ENCODE assay signal across 9 cellular contexts in the genomic region with DNA sequence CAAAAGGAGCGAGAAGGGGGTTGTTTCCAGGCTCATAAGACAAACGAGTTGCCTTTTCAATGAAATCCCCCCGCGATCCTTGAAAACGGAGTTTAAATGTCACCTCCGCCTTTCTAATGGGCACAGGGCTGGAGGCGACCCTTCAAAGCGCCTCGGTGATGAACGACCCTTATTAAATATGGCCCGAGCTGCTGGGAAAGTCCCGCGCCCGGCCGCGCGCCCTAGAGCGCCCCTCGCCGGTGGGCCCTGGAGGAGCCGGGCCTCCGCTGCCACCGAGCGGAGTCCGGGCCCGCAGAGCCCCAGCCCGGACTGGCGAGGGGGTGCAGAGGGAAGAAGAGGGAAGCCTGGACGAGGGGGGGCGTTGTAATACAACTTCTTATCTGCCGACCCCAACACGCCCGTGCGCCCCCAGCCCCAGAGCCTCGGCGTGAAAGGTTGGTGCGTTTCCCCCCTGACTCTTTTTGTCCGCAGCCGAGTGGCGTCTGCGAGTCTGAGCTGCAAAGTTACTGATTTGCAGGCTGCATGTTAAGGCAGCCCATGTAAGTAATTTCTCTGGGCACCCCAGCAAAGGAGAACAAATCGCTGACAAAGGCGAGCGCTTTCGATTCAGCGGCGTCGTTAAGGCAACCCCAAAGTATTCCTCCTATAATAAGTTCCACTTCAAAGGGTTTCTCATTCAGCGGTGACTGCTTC. TPM values are rescaled to one million over a fixed set of nuclear protein-coding genes. Genes with fewer than 3 reads are reported as not detected.
DNase-seq lines count a peak whose midpoint lies in the region; ATAC-seq and TF ChIP-seq lines count a peak whose summit lies in the region.
"Had no signal": no experiment of that assay in that cellular context is flagged by ENCODE, and none has a peak within 500 bp of the region (broad histone marks: within the 10 kb centered on the region; RNA-seq: fewer than 3 reads in every experiment).

No MANE protein-coding gene starts in this region.

- H3K23ac ChIP-seq in IMR-90 (ENCODE audit: low read depth, low read length) = no peak overlapping the region

- dilution Hi-C loops in IMR-90 (cut with HindIII; ENCODE audit: low sequenced_read_pairs, unreplicated experiment) = no loop called here

- peaks cover 60 to 64% of the 10 kb centered on the region in 2 donors for H3K27me3 Mint-ChIP-seq in CD4-positive, alpha-beta memory T cell
- H3K27me3 Mint-ChIP-seq in naive thymus-derived CD4-positive, alpha-beta T cell = peaks cover 70 to 91% (median 86%) of the 10 kb centered on the region in 5 donors

- CTCF ChIA-PET in CD4-positive, alpha-beta memory T cell (lab: Charles Lee; ENCODE audit: partially characterized antibody) = no interaction called here
- CTCF ChIA-PET in IMR-90 (lab: Yijun Ruan, JAX) = no interaction called here
- CTCF ChIA-PET in naive thymus-derived CD4-positive, alpha-beta T cell (lab: Charles Lee) = no interaction called here
- CTCF ChIA-PET in PC-9 (lab: Charles Lee) = no interaction called here

- H3K4me1 Mint-ChIP-seq in CD4-positive, alpha-beta memory T cell = peaks cover 17 to 44% (median 28%) of the 10 kb centered on the region in 4 donors
- peaks cover 9 to 43% (median 34%) of the 10 kb centered on the region in 7 donors for H3K4me1 Mint-ChIP-seq in naive thymus-derived CD4-positive, alpha-beta T cell

- H3K36me3 Mint-ChIP-seq in CD4-positive, alpha-beta memory T cell = no peaks in the 10 kb centered on the region
- H3K36me3 Mint-ChIP-seq in naive thymus-derived CD4-positive, alpha-beta T cell = peaks cover 0 to 4% (median 0%) of the 10 kb centered on the region in 5 donors

- no peak overlapping the region for H3K56ac ChIP-seq in IMR-90 (ENCODE audit: extremely low read depth, insufficient read depth, low read length)

- H3K79me2 ChIP-seq in PC-9 (ENCODE audit: low read depth) = no peaks in the 10 kb centered on the region

- no peaks in the 10 kb centered on the region for H3K36me3 ChIP-seq in CD4-positive, alpha-beta memory T cell (ENCODE audit: insufficient read depth, low read length)
- no peaks in the 10 kb centered on the region for H3K36me3 ChIP-seq in IMR-90 (ENCODE audit: control insufficient read depth, insufficient read depth, low read length)
- H3K36me3 ChIP-seq in naive thymus-derived CD4-positive, alpha-beta T cell (ENCODE audit: control insufficient read depth in 2 of 3, insufficient read depth in 3 of 3, low read length in 3 of 3) = no peaks in the 10 kb centered on the region
- H3K36me3 ChIP-seq in PC-9 (ENCODE audit: low read depth) = no peaks in the 10 kb centered on the region

- no peaks in the 10 kb centered on the region for H3K9me3 ChIP-seq in CD4-positive, alpha-beta memory T cell (ENCODE audit: control insufficient read depth in 1 of 2, low read length in 2 of 2)
- peaks cover 8% of the 10 kb centered on the region; the same call in 1 of the 2 replicates for H3K9me3 ChIP-seq in IMR-90 (ENCODE audit: control insufficient read depth, insufficient read depth, low read length)
- H3K9me3 ChIP-seq in naive thymus-derived CD4-positive, alpha-beta T cell (ENCODE audit: control insufficient read depth in 2 of 3, low read length in 3 of 3) = no peaks in the 10 kb centered on the region
- H3K9me3 ChIP-seq in PC-9 (ENCODE audit: insufficient read depth, low read depth) = no peaks in the 10 kb centered on the region; the same call in 1 of the 2 replicates

- peak in 1 of 5 donors; percentile 38 for DNase-seq in CD4-positive, alpha-beta memory T cell
- DNase-seq in IMR-90 (no peak), PC-9 (no peak), SHP77 treated with DMSO at 0.1 percent for 48 hours (lab: John Stamatoyannopoulos, UW) (no peak), mucosa of gallbladder (ENCODE audit: low spot score) (no peak)
- peak in 4 of 9 donors; percentile 22 to 41 (median 32) for DNase-seq in naive thymus-derived CD4-positive, alpha-beta T cell
- DNase-seq: NCI-H2029 treated with DMSO at 0.1 percent for 48 hours had no signal

- H3K79me1 ChIP-seq in IMR-90 (ENCODE audit: low read depth in 1 of 2, low read length in 2 of 2) = no peaks in the 10 kb centered on the region

- H2BK20ac ChIP-seq in IMR-90 (ENCODE audit: low read depth, low read length) = no peak overlapping the region

- H2AK9ac ChIP-seq in IMR-90 (replicated peaks; ENCODE audit: low read depth, low read length, poor library complexity) = no peak overlapping the region

- H2AK5ac ChIP-seq in IMR-90 (ENCODE audit: low read depth, low read length) = no peak overlapping the region

- H3F3A ChIP-seq in PC-9 (ENCODE audit: insufficient read depth, low read depth) = no peaks in the 10 kb centered on the region

- peak overlapping the region in 2 of 7 donors; percentile 79 to 82 for H3K27ac Mint-ChIP-seq in CD4-positive, alpha-beta memory T cell
- peak overlapping the region in 1 of 9 donors; percentile 49 for H3K27ac Mint-ChIP-seq in naive thymus-derived CD4-positive, alpha-beta T cell

- BruUV-seq in IMR-90 (replicated peaks; lab: Mats Ljungman, UMichigan) (no TSS peak), PC-9 (replicated peaks; lab: Mats Ljungman, UMichigan) (no TSS peak)

- ATAC-seq in IMR-90 (ENCODE audit: low read depth) (peak; percentile 40; the same call in 1 of the 2 replicates), GM21717 (IDR thresholded peaks at IDR 0.05; ENCODE audit: unreplicated experiment) (no peak)
- ATAC-seq in naive thymus-derived CD4-positive, alpha-beta T cell = no peak

- H3K9me2 ChIP-seq in PC-9 (ENCODE audit: insufficient read depth) = no peaks in the 10 kb centered on the region

- no peak overlapping the region for H3K27ac ChIP-seq in CD4-positive, alpha-beta memory T cell (ENCODE audit: low read depth, low read length)
- no peak overlapping the region for H3K27ac ChIP-seq in IMR-90 (ENCODE audit: insufficient read depth, low read length)
- peak overlapping the region; percentile 70 for H3K27ac ChIP-seq in cingulate gyrus (ENCODE audit: low read depth, low read length)
- no peak overlapping the region for H3K27ac ChIP-seq in naive thymus-derived CD4-positive, alpha-beta T cell (ENCODE audit: low read depth, low read length)
- H3K27ac ChIP-seq in PC-9 = no peak overlapping the region

- H2BK5ac ChIP-seq in IMR-90 (ENCODE audit: low read depth, low read length, poor library complexity, severe bottlenecking) = no peak overlapping the region

- H2BK120ac ChIP-seq in IMR-90 (ENCODE audit: low read depth, low read length) = no peak overlapping the region

- no peak overlapping the region for H3K9ac ChIP-seq in IMR-90 (ENCODE audit: low read depth, low read length)

- H3K4me2 ChIP-seq in IMR-90 (ENCODE audit: low read depth, low read length) = peak overlapping the region; percentile 44; the same call in 1 of the 2 replicates
- H3K4me2 ChIP-seq in PC-9 = no peak overlapping the region

- no peaks in the 10 kb centered on the region for H4K20me1 ChIP-seq in IMR-90 (ENCODE audit: insufficient read depth, low read length)
- no peaks in the 10 kb centered on the region for H4K20me1 ChIP-seq in PC-9 (ENCODE audit: insufficient read depth)

- H2AFZ ChIP-seq in IMR-90 (replicated peaks; ENCODE audit: low read length, poor library complexity) = no peak overlapping the region
- no peak overlapping the region for H2AFZ ChIP-seq in PC-9

- TF ChIP-seq RAD21 in IMR-90 (IDR thresholded peaks at IDR 0.05; ENCODE audit: low read length) = no peak

- H3K4ac ChIP-seq in IMR-90 (ENCODE audit: low read depth, low read length) = no peak overlapping the region

- H4K5ac ChIP-seq in IMR-90 (ENCODE audit: low read depth, low read length) = no peak overlapping the region

- H3K27me3 ChIP-seq in CD4-positive, alpha-beta memory T cell (ENCODE audit: insufficient read depth, low read length) = peaks cover 85% of the 10 kb centered on the region
- H3K27me3 ChIP-seq in IMR-90 (ENCODE audit: control insufficient read depth, insufficient read depth, low read length) (peaks cover 82% of the 10 kb centered on the region), PC-9 (ENCODE audit: insufficient read depth, low read depth) (peaks cover 9% of the 10 kb centered on the region; the same call in 1 of the 2 replicates)
- H3K27me3 ChIP-seq in naive thymus-derived CD4-positive, alpha-beta T cell (ENCODE audit: control insufficient read depth in 2 of 2, insufficient read depth in 2 of 2, low read length in 2 of 2) = peaks cover 32 to 58% of the 10 kb centered on the region in 2 donors

- H4K91ac ChIP-seq in IMR-90 (ENCODE audit: insufficient read depth, low read depth, low read length) = no peak overlapping the region

- no peak for TF ChIP-seq CTCF in IMR-90 (conservative IDR thresholded peaks at IDR 0.05; ENCODE audit: low read depth, low read length)
- no peak for TF ChIP-seq CTCF in PC-9 (conservative IDR thresholded peaks at IDR 0.05)

- H4K8ac ChIP-seq in IMR-90 (ENCODE audit: low read depth in 2 of 2, low read length in 2 of 2) = no peak overlapping the region

- POLR2A ChIA-PET in CD4-positive, alpha-beta memory T cell (lab: Charles Lee; ENCODE audit: partially characterized antibody) = interaction anchor here (1.0 kb wide), 1 partner anchor 24 kb away, joined by 4 read pairs; no protein-coding TSS in a partner anchor
- POLR2A ChIA-PET in IMR-90 (lab: Charles Lee; ENCODE audit: unreplicated experiment) = no interaction called here
- POLR2A ChIA-PET in naive thymus-derived CD4-positive, alpha-beta T cell (lab: Charles Lee) = no interaction called here
- POLR2A ChIA-PET in PC-9 (lab: Charles Lee; ENCODE audit: unreplicated experiment) = no interaction called here

- no peak overlapping the region for H3K18ac ChIP-seq in IMR-90 (ENCODE audit: low read depth, low read length)

- peaks cover 47% of the 10 kb centered on the region for H3K4me1 ChIP-seq in CD4-positive, alpha-beta memory T cell (ENCODE audit: insufficient read depth, low read length)
- H3K4me1 ChIP-seq in IMR-90 (ENCODE audit: control insufficient read depth, insufficient read depth, low read length) (no peaks in the 10 kb centered on the region), PC-9 (replicated peaks; ENCODE audit: insufficient read depth) (no peaks in the 10 kb centered on the region)
- peaks cover 17 to 31% of the 10 kb centered on the region in 2 donors for H3K4me1 ChIP-seq in naive thymus-derived CD4-positive, alpha-beta T cell (ENCODE audit: control insufficient read depth in 2 of 2, insufficient read depth in 2 of 2, low read length in 2 of 2)

- 5% methylated on average over 14 of the region's 49 CpGs; no CpG with 5 or more reads in 1 of the 2 experiments for WGBS in IMR-90 (ENCODE audit: extremely low coverage in 2 of 2, insufficient read length in 1 of 2), 2 experiments

- intact Hi-C loops in CD4-positive, alpha-beta memory T cell (cut with micrococcal nuclease) = loop anchor here (5.0 kb wide), 2 partner anchors 38 to 302 kb away; no protein-coding TSS in a partner anchor
- intact Hi-C loops in IMR-90 (cut with micrococcal nuclease) = no loop called here
- intact Hi-C loops in naive thymus-derived CD4-positive, alpha-beta T cell (cut with micrococcal nuclease) = loop anchor here (2.0 to 5.0 kb wide), 4 partner anchors 15 to 62 kb away; no protein-coding TSS in a partner anchor
- intact Hi-C loops in PC-9 (cut with micrococcal nuclease; ENCODE audit: unreplicated experiment) = no loop called here

- peak overlapping the region in 1 of 2 donors; percentile 30 for H3K4me3 ChIP-seq in CD4-positive, alpha-beta memory T cell (ENCODE audit: low read length in 2 of 2)
- no peak overlapping the region for H3K4me3 ChIP-seq in IMR-90 (ENCODE audit: insufficient read depth, low read depth, low read length)
- no peak overlapping the region for H3K4me3 ChIP-seq in naive thymus-derived CD4-positive, alpha-beta T cell (ENCODE audit: low read length)
- no peak overlapping the region for H3K4me3 ChIP-seq in PC-9

- no peak for TF ChIP-seq POLR2A in IMR-90 (IDR thresholded peaks at IDR 0.05; ENCODE audit: low read depth, low read length)

- H2BK15ac ChIP-seq in IMR-90 (ENCODE audit: low read depth, low read length) = no peak overlapping the region

- H3K9me3 Mint-ChIP-seq in CD4-positive, alpha-beta memory T cell = peaks cover 0 to 12% (median 3%) of the 10 kb centered on the region in 8 donors
- peaks cover 0 to 11% (median 4%) of the 10 kb centered on the region in 11 donors for H3K9me3 Mint-ChIP-seq in naive thymus-derived CD4-positive, alpha-beta T cell

- H3K9me1 ChIP-seq in IMR-90 (ENCODE audit: insufficient read depth, low read length) = no peaks in the 10 kb centered on the region

- no peak overlapping the region for H3K14ac ChIP-seq in IMR-90 (replicated peaks; ENCODE audit: low read depth, low read length)

- H3K4me3 Mint-ChIP-seq in CD4-positive, alpha-beta memory T cell = peak overlapping the region; percentile 57 to 87 (median 78)
- H3K4me3 Mint-ChIP-seq in naive thymus-derived CD4-positive, alpha-beta T cell = peak overlapping the region; percentile 44 to 85 (median 72)

- in situ Hi-C loops in IMR-90 (cut with MboI; ENCODE audit: low sequenced_read_pairs) = no loop called here

RNA-seq across cellular contexts. Expression of a gene that starts 11.9 kb away (rescaled TPM):
- total RNA-seq in CD4-positive, alpha-beta memory T cell = not detected
- polyA plus RNA-seq in CD4-positive, alpha-beta memory T cell = not detected
- not detected in 2 replicates for total RNA-seq in IMR-90 (2012; rRNA removed)
- not detected in 2 replicates for polyA plus RNA-seq in IMR-90 (2012; rRNA removed)
- not detected in 2 replicates for polyA plus RNA-seq in IMR-90 (2012; cell fraction: cytosol; rRNA removed)
- not detected in 2 replicates for polyA plus RNA-seq in IMR-90 (2012; cell fraction: nucleus; rRNA removed; ENCODE audit: low replicate concordance)
- not detected for total RNA-seq in naive thymus-derived CD4-positive, alpha-beta T cell
- polyA plus RNA-seq in naive thymus-derived CD4-positive, alpha-beta T cell = not detected
- 0.61 and 0.68 TPM in 2 replicates for total RNA-seq in PC-9 (2021)
- total RNA-seq in mucosa of gallbladder = 0.03 TPM

RNA-seq across cellular contexts. Expression of a gene that starts 21.9 kb away (rescaled TPM):
- not detected for total RNA-seq in CD4-positive, alpha-beta memory T cell
- not detected for polyA plus RNA-seq in CD4-positive, alpha-beta memory T cell
- not detected in 2 replicates for total RNA-seq in IMR-90 (2012; rRNA removed)
- not detected in 2 replicates for polyA plus RNA-seq in IMR-90 (2012; rRNA removed)
- not detected in 2 replicates for polyA plus RNA-seq in IMR-90 (2012; cell fraction: cytosol; rRNA removed)
- polyA plus RNA-seq in IMR-90 (2012; cell fraction: nucleus; rRNA removed; ENCODE audit: low replicate concordance) = not detected in 2 replicates
- total RNA-seq in naive thymus-derived CD4-positive, alpha-beta T cell = under 1 TPM in 1 of 5 experiments, not detected in 4; 0.51 TPM
- polyA plus RNA-seq in naive thymus-derived CD4-positive, alpha-beta T cell = not detected
- total RNA-seq in PC-9 (2021) = 13.6 and 14.7 TPM in 2 replicates
- total RNA-seq in mucosa of gallbladder = 0.23 TPM

Comparison
In these comparisons a context has a peak if more than half of its experiments do, and no peak if none do; other contexts are left out.
1. intact Hi-C loops: an anchor here in CD4-positive, alpha-beta memory T cell (5.0 kb wide) and naive thymus-derived CD4-positive, alpha-beta T cell (2.0 to 5.0 kb wide); none called in IMR-90 and PC-9.